In the genomic region with DNA sequence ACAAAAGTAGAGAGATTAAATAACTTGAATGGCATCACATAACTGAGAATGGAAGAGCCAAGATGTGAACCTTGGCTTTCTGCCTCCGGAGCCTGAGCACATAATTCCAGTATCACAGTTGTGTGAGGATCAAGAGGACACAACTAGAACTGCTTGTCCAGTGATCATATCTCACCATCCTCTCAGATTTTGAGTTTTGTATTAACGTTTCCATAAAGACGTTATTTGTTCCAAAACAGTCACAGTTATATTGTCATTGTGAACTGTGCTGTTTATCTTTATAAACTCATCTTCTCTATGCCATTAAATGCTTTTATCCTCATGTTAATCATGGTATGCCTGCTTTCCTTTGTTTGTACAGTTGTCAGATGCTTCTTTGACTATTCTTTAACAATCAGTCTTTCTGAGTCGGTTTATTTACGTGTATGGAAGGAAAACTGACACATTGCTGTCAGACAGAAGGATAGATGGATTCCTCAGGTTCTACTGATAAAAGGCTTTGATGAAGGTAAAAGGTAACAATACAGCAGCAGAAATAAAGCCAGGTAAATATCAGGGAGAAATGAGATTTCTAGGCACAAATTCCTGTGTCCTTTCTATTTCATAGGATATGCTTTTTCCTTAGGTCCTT, we compare ENCODE assay signal across 5 cellular contexts.
"Had no signal": no experiment of that assay in that cellular context is flagged by ENCODE, and none has a peak within 500 bp of the region (broad histone marks: within the 10 kb centered on the region; RNA-seq: fewer than 3 reads in every experiment).

No MANE protein-coding gene starts in this region.

- ATAC-seq: HepG2 had no signal

- H3K4me3 ChIP-seq: GM23248 had no signal

- H3K27ac ChIP-seq: GM23248 had no signal

- DNase-seq: GM23248, GOT3, H9, HCEC 1CT had no signal

- H3K9ac ChIP-seq: GM23248 had no signal

- H2AFZ ChIP-seq: GM23248 had no signal

- FAIRE-seq: HepG2 had no signal
